ENCODE assay signal across 21 cellular contexts in the genomic region with DNA sequence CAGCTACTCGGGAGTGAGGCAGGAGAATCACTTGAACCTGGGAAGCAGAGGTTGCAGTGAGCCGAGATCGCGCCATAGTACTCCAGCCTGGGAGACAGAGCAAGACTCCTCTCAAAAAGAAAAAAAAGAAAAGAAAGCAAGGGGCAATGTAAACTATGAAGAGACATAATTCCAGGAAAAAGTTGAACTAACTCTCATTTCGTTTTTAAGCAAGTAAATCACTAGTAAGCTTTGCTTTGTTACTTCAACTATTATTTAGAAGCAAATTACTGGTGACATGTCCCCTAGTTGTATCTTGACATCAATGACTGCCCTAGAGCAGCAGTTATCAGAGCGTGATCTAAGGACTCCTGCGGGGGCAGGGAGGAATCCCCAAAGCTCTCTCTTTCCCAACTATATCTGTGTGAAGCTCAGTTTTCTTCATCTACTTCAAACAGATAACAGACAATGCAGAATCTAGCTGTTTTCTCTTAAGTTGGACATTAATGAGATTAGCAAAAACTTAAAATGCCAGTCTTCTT. TPM values are rescaled to one million over a fixed set of nuclear protein-coding genes. Genes with fewer than 3 reads are reported as not detected.
A peak's percentile ranks its signal among the peaks of the same experiment; 100 is the strongest.
DNase-seq lines count a peak whose midpoint lies in the region; ATAC-seq, FAIRE-seq and TF ChIP-seq lines count a peak whose summit lies in the region.
"Had no signal": no experiment of that assay in that cellular context is flagged by ENCODE, and none has a peak within 500 bp of the region (broad histone marks: within the 10 kb centered on the region; RNA-seq: fewer than 3 reads in every experiment).

No MANE protein-coding gene starts in this region.

- TF ChIP-seq CTCF in OCI-LY7 (conservative IDR thresholded peaks at IDR 0.05; ENCODE audit: low read length) (no peak), esophagus squamous epithelium (IDR thresholded peaks at IDR 0.05) (no peak), PC-9 (conservative IDR thresholded peaks at IDR 0.05) (no peak)

- H3K27me3 ChIP-seq in esophagus squamous epithelium (no peaks in the 10 kb centered on the region), PC-9 (ENCODE audit: insufficient read depth, low read depth) (no peaks in the 10 kb centered on the region)
- H3K27me3 ChIP-seq: tibial nerve had no signal

- intact Hi-C loops in OCI-LY7 (cut with micrococcal nuclease; ENCODE audit: unreplicated experiment): no loop called here
- intact Hi-C loops in esophagus squamous epithelium (cut with DNase I): no loop called here
- intact Hi-C loops in PC-9 (cut with micrococcal nuclease; ENCODE audit: unreplicated experiment): no loop called here
- intact Hi-C loops in Right ventricle myocardium inferior (cut with DNase I): no loop called here

- BruUV-seq in OCI-LY7 (replicated peaks; lab: Mats Ljungman, UMichigan) (no TSS peak), PC-9 (replicated peaks; lab: Mats Ljungman, UMichigan) (no TSS peak)

- DNase-seq in NCI-H2171 treated with DMSO at 0.1 percent for 48 hours (lab: John Stamatoyannopoulos, UW) (peak; percentile 70), NCI-H2171 (lab: John Stamatoyannopoulos, UW) (no peak), OCI-LY7 (ENCODE audit: low spot score) (no peak), esophagus squamous epithelium (lab: John Stamatoyannopoulos, UW) (no peak), PC-9 (no peak), HTR-8/SVneo (ENCODE audit: insufficient read length, low spot score) (no peak), Right ventricle myocardium inferior (ENCODE audit: missing footprints) (no peak)
- no peak for DNase-seq in stimulated activated naive B cell treated with anti-CD40 and anti-IgM and Interleukin-4, amounts not matched to agents 10 μg/mL and 1 μg/mL and 100 μg/mL, for 72 hours
- DNase-seq: activated CD4-positive, alpha-beta T cell treated with anti-CD3 and anti-CD28 coated beads for 4 hours; activated naive CD4-positive, alpha-beta T cell treated with anti-CD3 and anti-CD28 coated beads for 36 hours; cortex of kidney; DND-41; HCEC 1CT; left ventricle myocardium inferior; NCI-H1436; NCI-H226 had no signal

- H3K36me3 ChIP-seq in OCI-LY7 (ENCODE audit: insufficient read depth, low read length) (peaks cover 42% of the 10 kb centered on the region), esophagus squamous epithelium (no peaks in the 10 kb centered on the region), PC-9 (ENCODE audit: low read depth) (no peaks in the 10 kb centered on the region)
- H3K36me3 ChIP-seq: left ventricle myocardium inferior, tibial nerve had no signal

- FAIRE-seq in HTR-8/SVneo (lab: Jason Lieb, UNC): no peak
- FAIRE-seq: endothelial cell of umbilical vein, GM18507 had no signal

- no peaks in the 10 kb centered on the region for H3K9me3 Mint-ChIP-seq in stimulated activated naive B cell treated with anti-CD40 and anti-IgM and Interleukin-4, amounts not matched to agents 10 μg/mL and 1 μg/mL and 100 μg/mL, for 72 hours
- H3K9me3 Mint-ChIP-seq: activated naive CD4-positive, alpha-beta T cell treated with anti-CD3 and anti-CD28 coated beads for 36 hours; CD14-positive monocyte had no signal

- H3K4me3 ChIP-seq in OCI-LY7 (ENCODE audit: low read depth, low read length, poor library complexity, severe bottlenecking) (no peak overlapping the region), esophagus squamous epithelium (peak overlapping the region in 1 of 4 donors; percentile 9), PC-9 (no peak overlapping the region)
- H3K4me3 ChIP-seq: left ventricle myocardium inferior, smooth muscle cell, tibial nerve had no signal

- H3K79me2 ChIP-seq in OCI-LY7 (ENCODE audit: insufficient read depth, low read depth, low read length) (peaks cover 98% of the 10 kb centered on the region), PC-9 (ENCODE audit: low read depth) (peaks cover 38% of the 10 kb centered on the region)

- peaks cover 38 to 42% of the 10 kb centered on the region in 2 donors for H3K4me1 Mint-ChIP-seq in stimulated activated naive B cell treated with anti-CD40 and anti-IgM and Interleukin-4, amounts not matched to agents 10 μg/mL and 1 μg/mL and 100 μg/mL, for 72 hours

- ATAC-seq in stimulated activated naive B cell treated with anti-CD40 and anti-IgM and Interleukin-4, amounts not matched to agents 10 μg/mL and 1 μg/mL and 100 μg/mL, for 72 hours (replicated peaks): no peak
- ATAC-seq in Right ventricle myocardium inferior: no peak

- no peak overlapping the region for H2AFZ ChIP-seq in OCI-LY7 (ENCODE audit: low read length)
- no peak overlapping the region for H2AFZ ChIP-seq in PC-9

- CTCF ChIA-PET in OCI-LY7 (lab: Charles Lee; ENCODE audit: unreplicated experiment): no interaction called here
- CTCF ChIA-PET in PC-9 (lab: Charles Lee): no interaction called here

- H3F3A ChIP-seq in PC-9 (ENCODE audit: insufficient read depth, low read depth): no peaks in the 10 kb centered on the region

- TF ChIP-seq POLR2A in esophagus squamous epithelium (IDR thresholded peaks at IDR 0.05): no peak

- peaks cover 6 to 8% of the 10 kb centered on the region in 2 donors for H3K36me3 Mint-ChIP-seq in stimulated activated naive B cell treated with anti-CD40 and anti-IgM and Interleukin-4, amounts not matched to agents 10 μg/mL and 1 μg/mL and 100 μg/mL, for 72 hours

- peaks cover 25% of the 10 kb centered on the region for H3K4me1 ChIP-seq in OCI-LY7 (ENCODE audit: insufficient read depth, low read length, poor library complexity, severe bottlenecking)
- H3K4me1 ChIP-seq in esophagus squamous epithelium: peaks cover 0 to 71% (median 21%) of the 10 kb centered on the region in 3 donors
- no peaks in the 10 kb centered on the region for H3K4me1 ChIP-seq in PC-9 (replicated peaks; ENCODE audit: insufficient read depth)

- WGBS in esophagus squamous epithelium, 2 donors: 34 to 39% methylated on average over 7 of the region's 7 CpGs

- POLR2A ChIA-PET in OCI-LY7 (lab: Charles Lee) (interaction anchor here (0.8 to 1.5 kb wide), 4 partner anchors 11 to 55 kb away, joined by 3 to 6 read pairs (median 4); no protein-coding TSS in a partner anchor), PC-9 (lab: Charles Lee; ENCODE audit: unreplicated experiment) (no interaction called here)

- no peak overlapping the region for H3K4me3 Mint-ChIP-seq in stimulated activated naive B cell treated with anti-CD40 and anti-IgM and Interleukin-4, amounts not matched to agents 10 μg/mL and 1 μg/mL and 100 μg/mL, for 72 hours
- H3K4me3 Mint-ChIP-seq: activated naive CD4-positive, alpha-beta T cell treated with anti-CD3 and anti-CD28 coated beads for 36 hours; CD14-positive monocyte had no signal

- H3K9me2 ChIP-seq in OCI-LY7 (ENCODE audit: insufficient read depth, low read length) (no peaks in the 10 kb centered on the region), PC-9 (ENCODE audit: insufficient read depth) (no peaks in the 10 kb centered on the region)

- H3K27me3 Mint-ChIP-seq in stimulated activated naive B cell treated with anti-CD40 and anti-IgM and Interleukin-4, amounts not matched to agents 10 μg/mL and 1 μg/mL and 100 μg/mL, for 72 hours: no peaks in the 10 kb centered on the region

- H3K27ac ChIP-seq in OCI-LY7 (ENCODE audit: low read depth, low read length, poor library complexity, severe bottlenecking) (peak overlapping the region; percentile 1), esophagus squamous epithelium (peak overlapping the region in 3 of 4 donors; percentile 82 to 85 (median 84)), PC-9 (no peak overlapping the region)
- H3K27ac ChIP-seq: left ventricle myocardium inferior, tibial nerve had no signal

- H3K9me3 ChIP-seq in OCI-LY7 (ENCODE audit: low read length): no peaks in the 10 kb centered on the region
- no peaks in the 10 kb centered on the region for H3K9me3 ChIP-seq in esophagus squamous epithelium
- no peaks in the 10 kb centered on the region for H3K9me3 ChIP-seq in PC-9 (ENCODE audit: insufficient read depth, low read depth)
- H3K9me3 ChIP-seq: left ventricle myocardium inferior, tibial nerve had no signal

- no peaks in the 10 kb centered on the region for H4K20me1 ChIP-seq in OCI-LY7 (ENCODE audit: insufficient read depth, low read length)
- H4K20me1 ChIP-seq in PC-9 (ENCODE audit: insufficient read depth): 0 out of 2 replicates have a peak, but pooled peaks cover 3% of the 10 kb centered on the region

- H3K4me2 ChIP-seq in OCI-LY7 (ENCODE audit: low read length) (peak overlapping the region; percentile 46; the same call in 1 of the 2 replicates), PC-9 (no peak overlapping the region)
- H3K4me2 ChIP-seq: smooth muscle cell had no signal

- peak overlapping the region; percentile 9 for H3K27ac Mint-ChIP-seq in stimulated activated naive B cell treated with anti-CD40 and anti-IgM and Interleukin-4, amounts not matched to agents 10 μg/mL and 1 μg/mL and 100 μg/mL, for 72 hours
- H3K27ac Mint-ChIP-seq: activated naive CD4-positive, alpha-beta T cell treated with anti-CD3 and anti-CD28 coated beads for 36 hours had no signal

RNA-seq across cellular contexts. Expression of a gene that starts 18.7 kb away (rescaled TPM):
- total RNA-seq in OCI-LY7 (2014; rRNA removed; shearing (Covaris generic)): 49.4 and 58.6 TPM in 2 replicates
- 124 and 141 TPM in 2 replicates for total RNA-seq in OCI-LY7 (2022)
- 10 to 100 TPM; 57.3 to 68.4 (median 65.3) TPM for total RNA-seq in esophagus squamous epithelium
- 138 and 140 TPM in 2 replicates for total RNA-seq in PC-9 (2021)
- 52.3 TPM for total RNA-seq in Right ventricle myocardium inferior
